In the genomic region with DNA sequence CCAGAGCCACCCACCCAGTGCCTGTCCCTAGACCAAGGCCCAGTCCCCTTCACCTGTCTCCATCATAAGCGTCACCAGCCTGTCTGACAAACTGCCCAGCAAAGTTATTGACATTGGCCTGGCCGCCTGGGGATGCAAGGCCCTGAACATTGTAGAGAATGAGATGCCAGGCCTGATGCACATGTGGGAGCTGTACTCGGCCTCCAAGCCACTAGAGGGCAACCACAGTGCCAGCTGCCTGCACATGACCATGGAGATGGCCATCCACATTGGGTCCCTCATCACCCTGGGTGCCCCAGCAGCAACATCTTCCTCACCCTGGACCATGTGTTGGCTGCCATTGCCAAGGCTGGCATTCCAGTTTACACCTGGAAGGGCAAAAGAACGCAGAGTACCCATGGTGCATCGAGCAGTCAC, we compare ENCODE assay signal across 12 cellular contexts.
DNase-seq lines count a peak whose midpoint lies in the region; ATAC-seq and TF ChIP-seq lines count a peak whose summit lies in the region.
"Had no signal": no experiment of that assay in that cellular context is flagged by ENCODE, and none has a peak within 500 bp of the region (broad histone marks: within the 10 kb centered on the region; RNA-seq: fewer than 3 reads in every experiment).

No MANE protein-coding gene starts in this region.

- H3K4me3 ChIP-seq in SK-N-SH (ENCODE audit: low read depth in 2 of 2, low read length in 1 of 2) (no peak overlapping the region), Karpas-422 (ENCODE audit: low read length) (no peak overlapping the region)
- H3K4me3 ChIP-seq: ascending aorta, left ventricle myocardium inferior had no signal

- H3K9me3 ChIP-seq in SK-N-SH (no peaks in the 10 kb centered on the region), Karpas-422 (ENCODE audit: low read length) (no peaks in the 10 kb centered on the region; the same call in 1 of the 2 replicates)
- H3K9me3 ChIP-seq: ascending aorta, left ventricle myocardium inferior had no signal

- TF ChIP-seq EP300 in SK-N-SH (IDR thresholded peaks at IDR 0.05; ENCODE audit: borderline replicate concordance in 1 of 2, low read depth in 1 of 2, low read length in 1 of 2): no peak

- no peaks in the 10 kb centered on the region for H3K27me3 Mint-ChIP-seq in activated naive CD8-positive, alpha-beta T cell treated with anti-CD3 and anti-CD28 coated beads, Interleukin-2, amount 50 U/mL, for 24 hours

- ATAC-seq in SK-N-SH treated with all-trans-retinoic acid at 6 μM for 48 hours: no peak
- ATAC-seq in activated naive CD8-positive, alpha-beta T cell treated with anti-CD3 and anti-CD28 coated beads, Interleukin-2, amount 50 U/mL, for 24 hours: peak; percentile 42
- no peak for ATAC-seq in GM18870 (IDR thresholded peaks at IDR 0.05; ENCODE audit: unreplicated experiment)

- H4K20me1 ChIP-seq in SK-N-SH (ENCODE audit: insufficient read depth) (no peaks in the 10 kb centered on the region), Karpas-422 (ENCODE audit: insufficient read depth, low read depth, low read length) (no peaks in the 10 kb centered on the region)

- CTCF ChIA-PET in SK-N-SH (lab: Yijun Ruan, JAX): interaction anchor here (1.0 to 1.5 kb wide), 2 partner anchors 13 to 33 kb away, joined by 3 read pairs; no protein-coding TSS in a partner anchor

- H3K9me3 Mint-ChIP-seq in activated naive CD8-positive, alpha-beta T cell treated with anti-CD3 and anti-CD28 coated beads, Interleukin-2, amount 50 U/mL, for 24 hours: no peaks in the 10 kb centered on the region

- H2AFZ ChIP-seq in SK-N-SH (ENCODE audit: low read depth) (no peak overlapping the region), Karpas-422 (ENCODE audit: low read length) (peak overlapping the region; percentile 91; the same call in 1 of the 2 replicates)

- no peak for TF ChIP-seq RAD21 in SK-N-SH (IDR thresholded peaks at IDR 0.05; ENCODE audit: low read length)

- H3K36me3 ChIP-seq in SK-N-SH (replicated peaks in 1 of 2; ENCODE audit: control insufficient read depth in 1 of 2, insufficient read depth in 2 of 2, low read length in 1 of 2) (no peaks in the 10 kb centered on the region), Karpas-422 (ENCODE audit: insufficient read depth, low read length) (no peaks in the 10 kb centered on the region)
- H3K36me3 ChIP-seq: ascending aorta, left ventricle myocardium inferior had no signal

- H3F3A ChIP-seq in SK-N-SH (replicated peaks; ENCODE audit: insufficient read depth): no peaks in the 10 kb centered on the region

- H3K4me3 Mint-ChIP-seq in activated naive CD8-positive, alpha-beta T cell treated with anti-CD3 and anti-CD28 coated beads, Interleukin-2, amount 50 U/mL, for 24 hours: no peak overlapping the region

- TF ChIP-seq CTCF in SK-N-SH (IDR thresholded peaks at IDR 0.05): peak; percentile 39; the same call in 1 of the 2 replicates

- peaks cover under 1% of the 10 kb centered on the region for H3K36me3 Mint-ChIP-seq in activated naive CD8-positive, alpha-beta T cell treated with anti-CD3 and anti-CD28 coated beads, Interleukin-2, amount 50 U/mL, for 24 hours (ENCODE audit: low read depth)

- H3K4me1 ChIP-seq in SK-N-SH (ENCODE audit: control insufficient read depth in 1 of 2, insufficient read depth in 2 of 2, low read depth in 1 of 2, low read length in 1 of 2): peaks cover 0 to 32% of the 10 kb centered on the region in 2 experiments; a peak in 2 of 4 replicates
- H3K4me1 ChIP-seq in Karpas-422 (ENCODE audit: low read length): no peaks in the 10 kb centered on the region; the same call in 1 of the 2 replicates
- H3K4me1 ChIP-seq: ascending aorta, left ventricle myocardium inferior had no signal

- H3K4me1 Mint-ChIP-seq in activated naive CD8-positive, alpha-beta T cell treated with anti-CD3 and anti-CD28 coated beads, Interleukin-2, amount 50 U/mL, for 24 hours: peaks cover 3% of the 10 kb centered on the region

- H3K9me2 ChIP-seq in SK-N-SH: no peaks in the 10 kb centered on the region
- H3K9me2 ChIP-seq in Karpas-422 (replicated peaks; ENCODE audit: insufficient read depth, low read length): no peaks in the 10 kb centered on the region

- POLR2A ChIA-PET in SK-N-SH (lab: Yijun Ruan, JAX): no interaction called here

- 67% methylated on average over 5 of the region's 5 CpGs for WGBS in SK-N-SH (ENCODE audit: low lambda C conversion rate)

- H3K27ac ChIP-seq in SK-N-SH (ENCODE audit: low read depth in 2 of 2, low read length in 1 of 2): no peak overlapping the region
- H3K27ac ChIP-seq in Karpas-422 (ENCODE audit: low read length): no peak overlapping the region
- H3K27ac ChIP-seq: ascending aorta, HL-60, left ventricle myocardium inferior had no signal

- DNase-seq in SK-N-SH: no peak
- peak; percentile 68 for DNase-seq in Karpas-422
- DNase-seq in activated naive CD8-positive, alpha-beta T cell treated with anti-CD3 and anti-CD28 coated beads, Interleukin-2, amount 50 U/mL, for 24 hours: peak; percentile 52
- DNase-seq in stimulated activated CD4-positive, alpha-beta T cell treated with anti-CD3 and anti-CD28 coated beads, Interleukin-4, amount 100 ng/mL, for 1 hour: peak; percentile 16
- no peak for DNase-seq in NK-92 (lab: John Stamatoyannopoulos, UW; ENCODE audit: unreplicated experiment)
- DNase-seq in kidney glomerular epithelial cell (lab: John Stamatoyannopoulos, UW): no peak
- DNase-seq: left ventricle myocardium inferior, NCI-H345 had no signal

- H3K4me2 ChIP-seq in SK-N-SH (no peak overlapping the region), Karpas-422 (ENCODE audit: low read depth, low read length, poor library complexity, severe bottlenecking) (no peak overlapping the region)

- H3K27me3 ChIP-seq in SK-N-SH (ENCODE audit: insufficient read depth) (no peaks in the 10 kb centered on the region), Karpas-422 (ENCODE audit: low read length) (no peaks in the 10 kb centered on the region)
- H3K27me3 ChIP-seq: ascending aorta had no signal

- H3K9ac ChIP-seq in SK-N-SH: no peak overlapping the region
- H3K9ac ChIP-seq in Karpas-422 (ENCODE audit: low read length): no peak overlapping the region

- H3K79me2 ChIP-seq in SK-N-SH (ENCODE audit: insufficient read depth) (no peaks in the 10 kb centered on the region), Karpas-422 (ENCODE audit: low read length) (no peaks in the 10 kb centered on the region)

- no peak overlapping the region for H3K27ac Mint-ChIP-seq in activated naive CD8-positive, alpha-beta T cell treated with anti-CD3 and anti-CD28 coated beads, Interleukin-2, amount 50 U/mL, for 24 hours

TF ChIP-seq in SK-N-SH, 30 proteins besides CTCF, POLR2A, EP300 and RAD21 (continues in another document):
- TF ChIP-seq POLR2AphosphoS5 (IDR thresholded peaks at IDR 0.05; ENCODE audit: low read depth, low read length) (no peak), RCOR1 (IDR thresholded peaks at IDR 0.05; ENCODE audit: low read length) (no peak), YY1 (IDR thresholded peaks at IDR 0.05; ENCODE audit: low read depth) (no peak), TEAD4 (IDR thresholded peaks at IDR 0.05; ENCODE audit: borderline replicate concordance, insufficient read depth) (no peak), EZH2phosphoT487 (IDR thresholded peaks at IDR 0.05; ENCODE audit: borderline replicate concordance, low read depth) (no peak), ELF1 (IDR thresholded peaks at IDR 0.05) (no peak), CHD2 (IDR thresholded peaks at IDR 0.05; ENCODE audit: low read length, partially characterized antibody) (no peak), GATA2 (CRISPR knock-in tag; IDR thresholded peaks at IDR 0.05) (no peak)
- TF ChIP-seq, protein P1, sequence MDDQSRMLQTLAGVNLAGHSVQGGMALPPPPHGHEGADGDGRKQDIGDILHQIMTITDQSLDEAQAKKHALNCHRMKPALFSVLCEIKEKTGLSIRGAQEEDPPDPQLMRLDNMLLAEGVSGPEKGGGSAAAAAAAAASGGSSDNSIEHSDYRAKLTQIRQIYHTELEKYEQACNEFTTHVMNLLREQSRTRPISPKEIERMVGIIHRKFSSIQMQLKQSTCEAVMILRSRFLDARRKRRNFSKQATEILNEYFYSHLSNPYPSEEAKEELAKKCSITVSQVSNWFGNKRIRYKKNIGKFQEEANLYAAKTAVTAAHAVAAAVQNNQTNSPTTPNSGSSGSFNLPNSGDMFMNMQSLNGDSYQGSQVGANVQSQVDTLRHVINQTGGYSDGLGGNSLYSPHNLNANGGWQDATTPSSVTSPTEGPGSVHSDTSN (IDR thresholded peaks at IDR 0.05): no peak

TF ChIP-seq in SK-N-SH treated with all-trans-retinoic acid at 6 μM for 48 hours, 23 proteins besides CTCF, POLR2A, EP300 and RAD21 (continues in another document):
- no peak for TF ChIP-seq ZNF70 (CRISPR knock-in tag; IDR thresholded peaks at IDR 0.05)
- no peak for TF ChIP-seq TCF4 (CRISPR knock-in tag; IDR thresholded peaks at IDR 0.05; ENCODE audit: borderline replicate concordance)
- TF ChIP-seq ZFP30 (CRISPR knock-in tag; IDR thresholded peaks at IDR 0.05): no peak
- no peak for TF ChIP-seq ZNF8 (CRISPR knock-in tag; IDR thresholded peaks at IDR 0.05)
- TF ChIP-seq ZC3H10 (CRISPR knock-in tag; IDR thresholded peaks at IDR 0.05): no peak
- no peak for TF ChIP-seq OSR1 (CRISPR knock-in tag; IDR thresholded peaks at IDR 0.05)
- TF ChIP-seq TOX (CRISPR knock-in tag; IDR thresholded peaks at IDR 0.05; ENCODE audit: borderline replicate concordance): no peak
- TF ChIP-seq GLIS3 (CRISPR knock-in tag; IDR thresholded peaks at IDR 0.05): no peak
- TF ChIP-seq ESRRG (CRISPR knock-in tag; IDR thresholded peaks at IDR 0.05): no peak
- TF ChIP-seq, protein P2, sequence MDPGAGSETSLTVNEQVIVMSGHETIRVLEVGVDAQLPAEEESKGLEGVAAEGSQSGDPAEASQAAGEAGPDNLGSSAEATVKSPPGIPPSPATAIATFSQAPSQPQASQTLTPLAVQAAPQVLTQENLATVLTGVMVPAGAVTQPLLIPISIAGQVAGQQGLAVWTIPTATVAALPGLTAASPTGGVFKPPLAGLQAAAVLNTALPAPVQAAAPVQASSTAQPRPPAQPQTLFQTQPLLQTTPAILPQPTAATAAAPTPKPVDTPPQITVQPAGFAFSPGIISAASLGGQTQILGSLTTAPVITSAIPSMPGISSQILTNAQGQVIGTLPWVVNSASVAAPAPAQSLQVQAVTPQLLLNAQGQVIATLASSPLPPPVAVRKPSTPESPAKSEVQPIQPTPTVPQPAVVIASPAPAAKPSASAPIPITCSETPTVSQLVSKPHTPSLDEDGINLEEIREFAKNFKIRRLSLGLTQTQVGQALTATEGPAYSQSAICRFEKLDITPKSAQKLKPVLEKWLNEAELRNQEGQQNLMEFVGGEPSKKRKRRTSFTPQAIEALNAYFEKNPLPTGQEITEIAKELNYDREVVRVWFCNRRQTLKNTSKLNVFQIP (CRISPR knock-in tag; IDR thresholded peaks at IDR 0.05; ENCODE audit: borderline replicate concordance, low read depth): no peak

Comparison
In these comparisons a context has a peak if more than half of its experiments do, and no peak if none do; other contexts are left out.
1. DNase-seq: peak in Karpas-422 (single experiment), activated naive CD8-positive, alpha-beta T cell treated with anti-CD3 and anti-CD28 coated beads, Interleukin-2, amount 50 U/mL, for 24 hours (single experiment) and stimulated activated CD4-positive, alpha-beta T cell treated with anti-CD3 and anti-CD28 coated beads, Interleukin-4, amount 100 ng/mL, for 1 hour (single experiment); none in SK-N-SH (single experiment), NK-92 (single experiment) and kidney glomerular epithelial cell (single experiment).